In genomic region chr1:200619894-200620272, GRCh38 we compare ENCODE assay signal across 8 cellular contexts. TPM values are rescaled to one million over a fixed set of nuclear protein-coding genes. Genes with fewer than 3 reads are reported as not detected.
DNase-seq lines count a peak whose midpoint lies in the region; ATAC-seq, FAIRE-seq and TF ChIP-seq lines count a peak whose summit lies in the region.

No MANE protein-coding gene starts in this region.

- ATAC-seq in body of pancreas (no peak), GM21723 (IDR thresholded peaks at IDR 0.05; ENCODE audit: unreplicated experiment) (no peak), GM18502 (IDR thresholded peaks at IDR 0.05; ENCODE audit: poor library complexity, unreplicated experiment) (no peak)

- 2 to 5% (median 3%) methylated on average over 6 of the region's 6 CpGs for WGBS in ovary, 3 donors
- WGBS in body of pancreas, 2 donors, result 4 to 8% methylated on average over 6 of the region's 6 CpGs

- TF ChIP-seq EP300 in ovary (IDR thresholded peaks at IDR 0.05), result no peak

- no peak for DNase-seq in D721Med (ENCODE audit: insufficient read length, low spot score)
- DNase-seq in OCI-M1 (lab: John Stamatoyannopoulos, UW), result peak; percentile 55
- no peak for DNase-seq in endothelial cell of umbilical vein (ENCODE audit: low read depth, low spot score)
- DNase-seq in ovary, result no peak
- no peak for DNase-seq in body of pancreas
- DNase-seq in foreskin melanocyte, result no peak

- dilution Hi-C loops in endothelial cell of umbilical vein (cut with MboI; ENCODE audit: extremely low pct_ligation_motif_present, low sequenced_read_pairs), result loop anchor here (25.0 kb wide), 1 partner anchor 167 kb away; no protein-coding TSS in a partner anchor

- BruUV-seq in endothelial cell of umbilical vein (replicated peaks; lab: Mats Ljungman, UMichigan), result no TSS peak

- CTCF ChIA-PET in endothelial cell of umbilical vein (lab: Charles Lee), result interaction anchor here (1.7 to 3.6 kb wide), 2 partner anchors 9 to 62 kb away, joined by 5 to 54 read pairs; no protein-coding TSS in a partner anchor

- intact Hi-C loops in endothelial cell of umbilical vein (cut with micrococcal nuclease), result loop anchor here (1.0 to 5.0 kb wide), 5 partner anchors 49 to 492 kb away; partner anchors contain the start of genes CACNA1S and DDX59
- intact Hi-C loops in ovary (cut with DNase I), result loop anchor here in 2 of 4 donors (5.0 to 10.0 kb wide), 2 partner anchors 182 to 185 kb away; no protein-coding TSS in a partner anchor
- intact Hi-C loops in body of pancreas (cut with DNase I), result loop anchor here (10.0 kb wide), 1 partner anchor 225 kb away; no protein-coding TSS in a partner anchor

- H3K79me2 ChIP-seq in endothelial cell of umbilical vein (ENCODE audit: control insufficient read depth, insufficient read depth, low read length), result peaks cover 11% of the 10 kb centered on the region

- H3K9ac ChIP-seq in endothelial cell of umbilical vein (replicated peaks; ENCODE audit: extremely low read depth, insufficient read depth, low read length), result peak overlapping the region; percentile 92

- peak overlapping the region; percentile 99 for H3K4me2 ChIP-seq in endothelial cell of umbilical vein (ENCODE audit: insufficient read depth, low read length)

- no peaks in the 10 kb centered on the region for H3K9me1 ChIP-seq in endothelial cell of umbilical vein (replicated peaks; ENCODE audit: control insufficient read depth, extremely low read depth, insufficient read depth, low read length)

- peaks cover 0 to 9% of the 10 kb centered on the region in 2 experiments for H3K36me3 ChIP-seq in endothelial cell of umbilical vein (ENCODE audit: control insufficient read depth in 2 of 2, extremely low read depth in 1 of 2, insufficient read depth in 2 of 2, low read length in 2 of 2)
- no peaks in the 10 kb centered on the region for H3K36me3 ChIP-seq in ovary
- H3K36me3 ChIP-seq in body of pancreas (replicated peaks in 1 of 2; ENCODE audit: insufficient read depth in 1 of 2, low read depth in 2 of 2), result no peaks in the 10 kb centered on the region

- H3K27ac ChIP-seq in endothelial cell of umbilical vein (ENCODE audit: insufficient read depth, low read depth, low read length) (peak overlapping the region; percentile 95), ovary (no peak overlapping the region), body of pancreas (no peak overlapping the region)

- peak overlapping the region; percentile 78 for H2AFZ ChIP-seq in endothelial cell of umbilical vein (ENCODE audit: low read depth, low read length)

- POLR2A ChIA-PET in endothelial cell of umbilical vein (lab: Charles Lee), result no interaction called here

- H3K27me3 ChIP-seq in endothelial cell of umbilical vein (ENCODE audit: control insufficient read depth in 2 of 2, insufficient read depth in 2 of 2, low read length in 2 of 2) (no peaks in the 10 kb centered on the region), ovary (no peaks in the 10 kb centered on the region), body of pancreas (no peaks in the 10 kb centered on the region)

- TF ChIP-seq POLR2A in endothelial cell of umbilical vein (IDR thresholded peaks at IDR 0.05; ENCODE audit: low read depth, low read length), result no peak
- TF ChIP-seq POLR2A in ovary (IDR thresholded peaks at IDR 0.05), result no peak
- no peak for TF ChIP-seq POLR2A in body of pancreas (IDR thresholded peaks at IDR 0.05)

- no peaks in the 10 kb centered on the region for H4K20me1 ChIP-seq in endothelial cell of umbilical vein (replicated peaks; ENCODE audit: control insufficient read depth, extremely low read depth, insufficient read depth, low read length)

- TF ChIP-seq CTCF in D721Med (IDR thresholded peaks at IDR 0.05; ENCODE audit: insufficient read depth, missing control alignments) (no peak), endothelial cell of umbilical vein (IDR thresholded peaks at IDR 0.05; ENCODE audit: extremely low read depth in 1 of 2, insufficient read depth in 1 of 2, low read depth in 1 of 2, low read length in 2 of 2) (no peak), ovary (IDR thresholded peaks at IDR 0.05) (no peak), body of pancreas (IDR thresholded peaks at IDR 0.05) (no peak)

- peaks cover 16% of the 10 kb centered on the region for H3K4me1 ChIP-seq in endothelial cell of umbilical vein (ENCODE audit: control insufficient read depth, extremely low read depth, insufficient read depth, low read length)
- no peaks in the 10 kb centered on the region for H3K4me1 ChIP-seq in ovary (ENCODE audit: insufficient read depth)
- peaks cover 10% of the 10 kb centered on the region for H3K4me1 ChIP-seq in body of pancreas

- H3K4me3 ChIP-seq in endothelial cell of umbilical vein (replicated peaks in 1 of 3; ENCODE audit: insufficient read depth in 1 of 3, low read depth in 1 of 3, low read length in 3 of 3) (peak overlapping the region; percentile 58 to 94 (median 81)), ovary (peak overlapping the region; percentile 49), body of pancreas (peak overlapping the region in 1 of 2 donors; percentile 59)

- H3K9me3 ChIP-seq in endothelial cell of umbilical vein (replicated peaks; ENCODE audit: control insufficient read depth, insufficient read depth, low read length) (no peaks in the 10 kb centered on the region), ovary (no peaks in the 10 kb centered on the region), body of pancreas (no peaks in the 10 kb centered on the region)

- peak; percentile 56 for FAIRE-seq in D721Med (lab: Jason Lieb, UNC)
- no peak for FAIRE-seq in endothelial cell of umbilical vein (lab: Jason Lieb, UNC)

TF ChIP-seq in endothelial cell of umbilical vein, 7 proteins besides CTCF, POLR2A, EP300 and RAD21:
- no peak for TF ChIP-seq POLR2AphosphoS5 (IDR thresholded peaks at IDR 0.05; ENCODE audit: insufficient read depth, low read depth, low read length)
- TF ChIP-seq JUN (IDR thresholded peaks at IDR 0.05; ENCODE audit: borderline replicate concordance, insufficient read depth, insufficient read length, low read depth), result no peak
- TF ChIP-seq GATA2 (IDR thresholded peaks at IDR 0.05; ENCODE audit: insufficient read depth, insufficient read length, low read depth, low read length), result no peak
- no peak for TF ChIP-seq MAX (IDR thresholded peaks at IDR 0.05; ENCODE audit: insufficient read depth, insufficient read length)
- no peak for TF ChIP-seq MYC (IDR thresholded peaks at IDR 0.05; ENCODE audit: low read depth, low read length)
- no peak for TF ChIP-seq FOS (IDR thresholded peaks at IDR 0.05; ENCODE audit: borderline replicate concordance, insufficient read depth, low read length)
- TF ChIP-seq EZH2 (IDR thresholded peaks at IDR 0.05; ENCODE audit: borderline replicate concordance, low read depth, low read length, severe bottlenecking), result no peak
TF ChIP-seq in endothelial cell of umbilical vein: peak in this region for 0.

RNA-seq across cellular contexts. Expression of gene KIF14, which starts 0.7 kb away (rescaled TPM):
- 12.6 and 13.8 TPM in 2 replicates for total RNA-seq in endothelial cell of umbilical vein
- 1.0 and 1.5 TPM in 2 replicates for polyA plus RNA-seq in endothelial cell of umbilical vein
- 2.7 and 2.8 TPM in 2 replicates for polyA plus RNA-seq in endothelial cell of umbilical vein (2011; cell fraction: cytosol; rRNA removed)
- polyA plus RNA-seq in endothelial cell of umbilical vein (2011; cell fraction: nucleus; rRNA removed), result 4.9 and 9.2 TPM in 2 replicates
- 3.1 and 7.2 TPM in 2 replicates for polyA plus RNA-seq in endothelial cell of umbilical vein (2012)
- polyA minus RNA-seq in endothelial cell of umbilical vein, result 2.5 and 2.9 TPM in 2 replicates
- polyA minus RNA-seq in endothelial cell of umbilical vein (2011; cell fraction: cytosol; rRNA and poly(A)+ RNA removed), result 17.1 TPM
- 4.7 and 8.8 TPM in 2 replicates for polyA minus RNA-seq in endothelial cell of umbilical vein (2011; cell fraction: nucleus; rRNA and poly(A)+ RNA removed)
- total RNA-seq in ovary, result under 1 TPM in 5 of 7 donors, not detected in 2; 0.03 to 0.40 (median 0.11) TPM
- polyA plus RNA-seq in ovary, result under 1 TPM; 0.06 to 0.23 TPM
- total RNA-seq in body of pancreas, result not detected

RNA-seq across cellular contexts. Expression of gene DDX59, which starts 49.8 kb away (rescaled TPM):
- 17.6 and 17.7 TPM in 2 replicates for total RNA-seq in endothelial cell of umbilical vein
- 6.6 and 8.1 TPM in 2 replicates for polyA plus RNA-seq in endothelial cell of umbilical vein
- 9.5 and 11.2 TPM in 2 replicates for polyA plus RNA-seq in endothelial cell of umbilical vein (2011; cell fraction: cytosol; rRNA removed)
- polyA plus RNA-seq in endothelial cell of umbilical vein (2011; cell fraction: nucleus; rRNA removed), result 13.4 and 18.5 TPM in 2 replicates
- polyA plus RNA-seq in endothelial cell of umbilical vein (2012), result 7.2 and 10.8 TPM in 2 replicates
- 5.6 and 11.1 TPM in 2 replicates for polyA minus RNA-seq in endothelial cell of umbilical vein
- 24.7 TPM for polyA minus RNA-seq in endothelial cell of umbilical vein (2011; cell fraction: cytosol; rRNA and poly(A)+ RNA removed)
- polyA minus RNA-seq in endothelial cell of umbilical vein (2011; cell fraction: nucleus; rRNA and poly(A)+ RNA removed), result 9.5 and 11.3 TPM in 2 replicates
- total RNA-seq in ovary, result 10 to 100 TPM; 16.4 to 25.6 (median 19.5) TPM
- 10 to 100 TPM; 17.6 to 29.1 TPM for polyA plus RNA-seq in ovary
- total RNA-seq in body of pancreas, result 10 to 100 TPM in 1 of 2 donors, 1 to 10 TPM in 1; 9.6 to 15.6 TPM
